18 cellular contexts compared by ENCODE assay signal in the genomic region with DNA sequence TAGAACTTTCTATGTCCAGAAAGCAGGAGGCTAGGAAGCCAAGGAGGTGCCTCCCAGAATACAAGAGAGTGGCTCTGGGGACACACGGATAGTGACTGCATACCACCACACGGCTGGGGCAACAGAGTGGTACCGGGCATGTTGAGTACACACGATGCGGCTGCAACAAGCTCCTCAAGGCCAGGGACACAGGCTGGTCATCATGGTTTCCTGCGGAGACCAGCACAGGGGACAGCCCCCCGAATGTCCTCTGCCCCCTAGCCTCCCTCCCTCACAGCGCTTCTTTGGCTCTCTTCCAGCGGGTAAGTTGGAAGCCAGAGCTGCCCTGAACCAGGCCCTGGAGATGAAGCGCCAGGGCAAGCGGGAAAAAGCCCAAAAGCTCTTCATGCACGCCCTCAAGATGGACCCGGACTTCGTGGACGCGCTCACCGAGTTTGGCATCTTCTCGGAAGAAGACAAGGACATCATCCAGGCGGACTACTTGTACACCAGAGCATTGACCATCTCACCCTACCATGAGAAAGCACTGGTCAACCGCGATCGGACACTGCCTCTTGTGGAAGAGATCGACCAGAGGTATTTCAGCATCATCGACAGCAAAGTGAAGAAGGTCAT.
"Had no signal": no experiment of that assay in that cellular context is flagged by ENCODE, and none has a peak within 500 bp of the region (broad histone marks: within the 10 kb centered on the region; RNA-seq: fewer than 3 reads in every experiment).

No MANE protein-coding gene starts in this region.

- H3K27ac Mint-ChIP-seq: activated B cell treated with CpG ODN at 0.5 μM for 24 hours; activated CD4-positive, alpha-beta T cell treated with anti-CD3 and anti-CD28 coated beads, Interleukin-2, amount 10 ng/mL, durations not matched to agents 7 days and 5 days; memory B cell; T-helper 1 cell treated with Interleukin-12 subunit alpha and Interleukin-12 subunit beta and Interleukin-4 antibody, amounts not matched to agents 30 μg/mL and 1 μg/mL, for 36 hours had no signal

- H3K27me3 ChIP-seq: hepatocyte, pancreas, transverse colon had no signal

- ATAC-seq: pancreas, SK-N-SH treated with all-trans-retinoic acid at 6 μM for 48 hours had no signal

- H3K4me3 Mint-ChIP-seq: activated B cell treated with CpG ODN at 0.5 μM for 24 hours; activated CD4-positive, alpha-beta T cell treated with anti-CD3 and anti-CD28 coated beads, Interleukin-2, amount 10 ng/mL, durations not matched to agents 7 days and 5 days; memory B cell; T-helper 1 cell treated with Interleukin-12 subunit alpha and Interleukin-12 subunit beta and Interleukin-4 antibody, amounts not matched to agents 30 μg/mL and 1 μg/mL, for 36 hours had no signal

- H3K9me3 Mint-ChIP-seq: activated B cell treated with CpG ODN at 0.5 μM for 24 hours; activated CD4-positive, alpha-beta T cell treated with anti-CD3 and anti-CD28 coated beads, Interleukin-2, amount 10 ng/mL, durations not matched to agents 7 days and 5 days; memory B cell; T-helper 1 cell treated with Interleukin-12 subunit alpha and Interleukin-12 subunit beta and Interleukin-4 antibody, amounts not matched to agents 30 μg/mL and 1 μg/mL, for 36 hours had no signal

- H3K27ac ChIP-seq: coronary artery, epithelial cell of prostate, hepatocyte, left ventricle myocardium inferior, pancreas, transverse colon had no signal

- H3K9me3 ChIP-seq: left ventricle myocardium inferior, pancreas, transverse colon had no signal

- H3K4me3 ChIP-seq: coronary artery, hepatocyte, left ventricle myocardium inferior, pancreas, transverse colon had no signal

- DNase-seq: activated B cell treated with CpG ODN at 0.5 μM for 24 hours; activated CD4-positive, alpha-beta T cell treated with anti-CD3 and anti-CD28 coated beads, Interleukin-2, amount 10 ng/mL, durations not matched to agents 7 days and 5 days; activated gamma-delta T cell; activated T-cell treated with anti-CD3 and anti-CD28 coated beads, Interleukin-2, amount 50 U/mL, for 1 hour; caudate nucleus; effector CD8-positive, alpha-beta T cell; kidney; left ventricle myocardium inferior; stimulated activated CD4-positive, alpha-beta T cell treated with anti-CD3 and anti-CD28 coated beads, Interleukin-4, amount 100 ng/mL, for 1 hour; stimulated activated CD8-positive, alpha-beta memory T cell treated with anti-CD3 and anti-CD28 coated beads, Interleukin-4, amount 100 ng/mL, for 48 hours; transverse colon had no signal

- H3K27me3 Mint-ChIP-seq: activated B cell treated with CpG ODN at 0.5 μM for 24 hours; activated CD4-positive, alpha-beta T cell treated with anti-CD3 and anti-CD28 coated beads, Interleukin-2, amount 10 ng/mL, durations not matched to agents 7 days and 5 days; memory B cell had no signal
